13 cellular contexts compared by ENCODE assay signal in the genomic region with DNA sequence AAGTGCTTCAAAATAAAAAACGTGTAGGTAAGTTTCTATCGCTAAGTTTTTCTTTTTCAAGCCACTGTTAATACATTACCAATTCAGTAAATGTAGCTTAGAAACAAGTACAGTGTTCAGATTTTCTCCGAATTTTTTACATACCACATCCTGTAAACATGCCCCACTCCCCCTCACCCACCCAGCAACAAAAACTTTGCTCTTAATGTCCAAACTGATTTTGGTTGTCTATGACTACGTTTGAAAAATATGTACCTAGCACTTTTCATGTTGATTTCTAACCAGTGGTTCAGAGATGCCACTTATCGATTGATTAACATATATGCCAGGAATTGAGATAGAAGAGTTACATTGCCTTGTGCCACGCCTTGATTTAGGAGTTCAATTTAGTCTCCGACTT. TPM values are rescaled to one million over a fixed set of nuclear protein-coding genes. Genes with fewer than 3 reads are reported as not detected.
A peak's percentile ranks its signal among the peaks of the same experiment; 100 is the strongest.
DNase-seq lines count a peak whose midpoint lies in the region; ATAC-seq, FAIRE-seq and TF ChIP-seq lines count a peak whose summit lies in the region.
"Had no signal": no experiment of that assay in that cellular context is flagged by ENCODE, and none has a peak within 500 bp of the region (broad histone marks: within the 10 kb centered on the region; RNA-seq: fewer than 3 reads in every experiment).

No MANE protein-coding gene starts in this region.

- H3K9me3 Mint-ChIP-seq in endothelial cell (ENCODE audit: unreplicated experiment): no peaks in the 10 kb centered on the region

- no peaks in the 10 kb centered on the region for H3K27me3 ChIP-seq in neuron (ENCODE audit: insufficient read depth, low read length)

- FAIRE-seq in H54 (lab: Jason Lieb, UNC): no peak
- FAIRE-seq: frontal cortex, TTC549 had no signal

- peaks cover 3% of the 10 kb centered on the region for H3K27me3 Mint-ChIP-seq in endothelial cell (ENCODE audit: unreplicated experiment)

- H3K27ac Mint-ChIP-seq in endothelial cell (ENCODE audit: unreplicated experiment): no peak overlapping the region
- H3K27ac Mint-ChIP-seq: activated naive CD8-positive, alpha-beta T cell treated with anti-CD3 and anti-CD28 coated beads, Interleukin-2, amount 10 ng/mL, durations not matched to agents 7 days and 5 days; CD4-positive, alpha-beta memory T cell had no signal

- H3K9me3 ChIP-seq in neuron (ENCODE audit: low read length): no peaks in the 10 kb centered on the region

- H3K36me3 ChIP-seq in neuron (ENCODE audit: insufficient read depth, low read length): no peaks in the 10 kb centered on the region

- DNase-seq in endothelial cell (ENCODE audit: low spot score) (no peak), HuH-7 (ENCODE audit: low spot score) (no peak), H54 (ENCODE audit: insufficient read length, low spot score) (no peak), RKO (ENCODE audit: low spot score) (no peak), nucleus accumbens (lab: John Stamatoyannopoulos, UW) (no peak)
- DNase-seq: activated naive CD8-positive, alpha-beta T cell treated with anti-CD3 and anti-CD28 coated beads, Interleukin-2, amount 10 ng/mL, durations not matched to agents 7 days and 5 days; CD4-positive, alpha-beta memory T cell; NCI-H446 treated with DMSO at 0.1 percent for 48 hours had no signal

- peaks cover 12% of the 10 kb centered on the region for H3K4me1 Mint-ChIP-seq in endothelial cell (ENCODE audit: unreplicated experiment)
- H3K4me1 Mint-ChIP-seq: CD4-positive, alpha-beta memory T cell had no signal

- H3K36me3 Mint-ChIP-seq in endothelial cell (ENCODE audit: low read depth, unreplicated experiment): no peaks in the 10 kb centered on the region
- H3K36me3 Mint-ChIP-seq: activated naive CD8-positive, alpha-beta T cell treated with anti-CD3 and anti-CD28 coated beads, Interleukin-2, amount 10 ng/mL, durations not matched to agents 7 days and 5 days; CD4-positive, alpha-beta memory T cell had no signal

- peak overlapping the region; percentile 98 for H3K4me3 Mint-ChIP-seq in endothelial cell (ENCODE audit: unreplicated experiment)

- no peak overlapping the region for H2AFZ ChIP-seq in neuron (ENCODE audit: low read depth, low read length)

- no peak for TF ChIP-seq POLR2A in H54 (IDR thresholded peaks at IDR 0.05; ENCODE audit: low read depth, low read length)

- TF ChIP-seq CTCF in endothelial cell (IDR thresholded peaks at IDR 0.05; ENCODE audit: unreplicated experiment): no peak

- H3K4me3 ChIP-seq in neuron (ENCODE audit: low read length): peak overlapping the region; percentile 76

- peaks cover 14% of the 10 kb centered on the region for H3K4me1 ChIP-seq in neuron (ENCODE audit: insufficient read depth, low read length)

- ATAC-seq in GM18870 (IDR thresholded peaks at IDR 0.05; ENCODE audit: unreplicated experiment) (peak; percentile 22), HG02678 (IDR thresholded peaks at IDR 0.05; ENCODE audit: unreplicated experiment) (peak; percentile 29)

RNA-seq across cellular contexts. Expression of a gene that starts 0.7 kb away (rescaled TPM):
- 34.0 TPM for total RNA-seq in endothelial cell (ENCODE audit: unreplicated experiment)
- total RNA-seq: activated naive CD8-positive, alpha-beta T cell treated with anti-CD3 and anti-CD28 coated beads, Interleukin-2, amount 10 ng/mL, durations not matched to agents 7 days and 5 days; CD4-positive, alpha-beta memory T cell had no signal
